In genomic region chr9:99999797-100000196, GRCh38 we compare ENCODE assay signal across 25 cellular contexts.
"Had no signal": no experiment of that assay in that cellular context is flagged by ENCODE, and none has a peak within 500 bp of the region (broad histone marks: within the 10 kb centered on the region; RNA-seq: fewer than 3 reads in every experiment).

No MANE protein-coding gene starts in this region.

- ATAC-seq: esophagus mucosa, gastrocnemius medialis, heart right ventricle, left cardiac atrium, left lung, left ventricle myocardium superior, lower lobe of right lung, mucosa of descending colon had no signal

- H3K4me3 ChIP-seq: coronary artery, dorsolateral prefrontal cortex, esophagus squamous epithelium, gastrocnemius medialis, heart right ventricle, left lung, lower lobe of right lung, mucosa of descending colon had no signal

- H3K9me3 ChIP-seq: gastrocnemius medialis, left lung, lower lobe of right lung, mucosa of descending colon had no signal

- H3K4me1 ChIP-seq: esophagus squamous epithelium, gastrocnemius medialis, heart right ventricle, left lung, lower lobe of right lung had no signal

- FAIRE-seq: colon, islet of Langerhans, keratinocyte had no signal

- DNase-seq: dermis blood vessel endothelial cell; dorsolateral prefrontal cortex; effector CD4-positive, alpha-beta T cell; effector memory CD4-positive, alpha-beta T cell; erythroblast; esophagus squamous epithelium; foreskin fibroblast; foreskin melanocyte; gastrocnemius medialis; glutamatergic neuron; head of caudate nucleus; heart right ventricle; hippocampal formation; left cardiac atrium; left lung; left ventricle myocardium superior; lower lobe of right lung; mesenchymal stem cell; mucosa of descending colon had no signal

- H3K27ac ChIP-seq: coronary artery, dorsolateral prefrontal cortex, epithelial cell of prostate, esophagus squamous epithelium, gastrocnemius medialis, heart right ventricle, left lung, lower lobe of right lung had no signal

- H3K27me3 ChIP-seq: dorsolateral prefrontal cortex, esophagus squamous epithelium, gastrocnemius medialis, heart right ventricle, left lung had no signal
